14 cellular contexts compared by ENCODE assay signal in the genomic region with DNA sequence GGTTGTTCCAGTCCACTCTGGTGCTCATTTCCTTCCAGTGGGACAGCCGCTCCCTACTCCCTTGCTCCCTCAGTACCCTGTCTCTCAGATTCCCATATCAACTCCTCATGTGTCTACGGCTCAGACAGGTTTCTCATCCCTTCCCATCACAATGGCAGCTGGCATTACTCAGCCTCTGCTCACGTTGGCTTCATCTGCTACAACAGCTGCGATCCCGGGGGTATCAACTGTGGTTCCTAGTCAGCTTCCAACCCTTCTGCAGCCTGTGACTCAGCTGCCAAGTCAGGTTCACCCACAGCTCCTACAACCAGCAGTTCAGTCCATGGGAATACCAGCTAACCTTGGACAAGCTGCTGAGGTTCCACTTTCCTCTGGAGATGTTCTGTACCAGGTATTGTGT.
A peak's percentile ranks its signal among the peaks of the same experiment; 100 is the strongest.
DNase-seq lines count a peak whose midpoint lies in the region; ATAC-seq lines count a peak whose summit lies in the region.
"Had no signal": no experiment of that assay in that cellular context is flagged by ENCODE, and none has a peak within 500 bp of the region (broad histone marks: within the 10 kb centered on the region; RNA-seq: fewer than 3 reads in every experiment).

No MANE protein-coding gene starts in this region.

- no peak for ATAC-seq in effector memory CD8-positive, alpha-beta T cell (replicated peaks)
- ATAC-seq in GM21526 (IDR thresholded peaks at IDR 0.05; ENCODE audit: low FRiP score, unreplicated experiment): no peak
- ATAC-seq: activated naive CD4-positive, alpha-beta T cell treated with anti-CD3 and anti-CD28 coated beads, Interleukin-2, amount 50 U/mL, for 72 hours had no signal

- H3K27ac Mint-ChIP-seq in activated naive CD4-positive, alpha-beta T cell treated with anti-CD3 and anti-CD28 coated beads, Interleukin-2, amount 50 U/mL, for 24 hours: peak overlapping the region; percentile 3
- peak overlapping the region; percentile 66 to 83 for H3K27ac Mint-ChIP-seq in effector memory CD8-positive, alpha-beta T cell
- H3K27ac Mint-ChIP-seq: dendritic cell treated with granulocyte-macrophage colony-stimulating factor and Interleukin-4, amounts not matched to agents 40 ng/mL and 50 ng/mL, for 4 days; type B pancreatic cell had no signal

- DNase-seq in activated naive CD4-positive, alpha-beta T cell treated with Interleukin-2 at 50 U/mL for 16 hours: no peak
- DNase-seq in NCI-H446 treated with DMSO at 0.1 percent for 48 hours (lab: John Stamatoyannopoulos, UW): peak; percentile 7
- DNase-seq in effector memory CD8-positive, alpha-beta T cell: no peak
- DNase-seq in skeletal muscle cell (ENCODE audit: low read depth): peak; percentile 87
- DNase-seq in NCI-H2196 (lab: John Stamatoyannopoulos, UW; ENCODE audit: unreplicated experiment): no peak
- no peak for DNase-seq in NK-92 treated with Interleukin-12 subunit alpha and Interleukin-12 subunit beta, amount 100 ng/mL, for 24 hours (lab: John Stamatoyannopoulos, UW)
- DNase-seq: Karpas-422; NCI-H2081; stimulated activated CD4-positive, alpha-beta T cell treated with anti-CD3 and anti-CD28 coated beads, Interleukin-1b, Interleukin-23, amount 100 ng/mL, for 48 hours had no signal

- H3K4me3 Mint-ChIP-seq in activated naive CD4-positive, alpha-beta T cell treated with anti-CD3 and anti-CD28 coated beads, Interleukin-2, amount 50 U/mL, for 24 hours: no peak overlapping the region
- no peak overlapping the region for H3K4me3 Mint-ChIP-seq in effector memory CD8-positive, alpha-beta T cell
- H3K4me3 Mint-ChIP-seq: dendritic cell treated with granulocyte-macrophage colony-stimulating factor and Interleukin-4, amounts not matched to agents 40 ng/mL and 50 ng/mL, for 4 days; type B pancreatic cell had no signal

- no peaks in the 10 kb centered on the region for H3K27me3 Mint-ChIP-seq in activated naive CD4-positive, alpha-beta T cell treated with anti-CD3 and anti-CD28 coated beads, Interleukin-2, amount 50 U/mL, for 24 hours
- H3K27me3 Mint-ChIP-seq in effector memory CD8-positive, alpha-beta T cell: no peaks in the 10 kb centered on the region
- H3K27me3 Mint-ChIP-seq: dendritic cell treated with granulocyte-macrophage colony-stimulating factor and Interleukin-4, amounts not matched to agents 40 ng/mL and 50 ng/mL, for 4 days; type B pancreatic cell had no signal

- H3K36me3 Mint-ChIP-seq in activated naive CD4-positive, alpha-beta T cell treated with anti-CD3 and anti-CD28 coated beads, Interleukin-2, amount 50 U/mL, for 24 hours: peaks cover 11% of the 10 kb centered on the region
- H3K36me3 Mint-ChIP-seq in effector memory CD8-positive, alpha-beta T cell (ENCODE audit: insufficient read depth): peaks cover 77% of the 10 kb centered on the region

- no peaks in the 10 kb centered on the region for H3K9me3 Mint-ChIP-seq in activated naive CD4-positive, alpha-beta T cell treated with anti-CD3 and anti-CD28 coated beads, Interleukin-2, amount 50 U/mL, for 24 hours
- no peaks in the 10 kb centered on the region for H3K9me3 Mint-ChIP-seq in effector memory CD8-positive, alpha-beta T cell
- H3K9me3 Mint-ChIP-seq: activated naive CD4-positive, alpha-beta T cell treated with anti-CD3 and anti-CD28 coated beads, Interleukin-2, amount 50 U/mL, for 72 hours; dendritic cell treated with granulocyte-macrophage colony-stimulating factor and Interleukin-4, amounts not matched to agents 40 ng/mL and 50 ng/mL, for 4 days; type B pancreatic cell had no signal

- H3K4me3 ChIP-seq in skeletal muscle cell (ENCODE audit: low read depth, low read length): no peak overlapping the region

- no peaks in the 10 kb centered on the region for H3K4me1 Mint-ChIP-seq in activated naive CD4-positive, alpha-beta T cell treated with anti-CD3 and anti-CD28 coated beads, Interleukin-2, amount 50 U/mL, for 24 hours
- H3K4me1 Mint-ChIP-seq in effector memory CD8-positive, alpha-beta T cell (ENCODE audit: low read depth in 2 of 2): peaks cover 0 to 5% of the 10 kb centered on the region in 2 donors

Comparison
In these comparisons a context has a peak if more than half of its experiments do, and no peak if none do; other contexts are left out.
1. DNase-seq: peak in NCI-H446 treated with DMSO at 0.1 percent for 48 hours (single experiment) and skeletal muscle cell (single experiment); none in activated naive CD4-positive, alpha-beta T cell treated with Interleukin-2 at 50 U/mL for 16 hours (single experiment), effector memory CD8-positive, alpha-beta T cell (0 of 3), NCI-H2196 (single experiment) and NK-92 treated with Interleukin-12 subunit alpha and Interleukin-12 subunit beta, amount 100 ng/mL, for 24 hours (single experiment).